In genomic region chrX:17441965-17442364, GRCh38 we compare ENCODE assay signal across 17 cellular contexts.
DNase-seq lines count a peak whose midpoint lies in the region; ATAC-seq and TF ChIP-seq lines count a peak whose summit lies in the region.
"Had no signal": no experiment of that assay in that cellular context is flagged by ENCODE, and none has a peak within 500 bp of the region (broad histone marks: within the 10 kb centered on the region; RNA-seq: fewer than 3 reads in every experiment).

No MANE protein-coding gene starts in this region.

- ATAC-seq in IMR-90 (ENCODE audit: low read depth), result peak; percentile 74
- ATAC-seq in psoas muscle, result no peak
- ATAC-seq: gastroesophageal sphincter, right cardiac atrium, T-helper 17 cell had no signal

- in situ Hi-C loops in IMR-90 (cut with MboI; ENCODE audit: low sequenced_read_pairs), result no loop called here
- in situ Hi-C loops in brain microvascular endothelial cell (cut with HindIII; ENCODE audit: low pct_ligation_motif_present, low sequenced_read_pairs), result no loop called here

- TF ChIP-seq CTCF in IMR-90 (conservative IDR thresholded peaks at IDR 0.05; ENCODE audit: low read depth, low read length), result no peak
- TF ChIP-seq CTCF in brain microvascular endothelial cell (IDR thresholded peaks at IDR 0.05; ENCODE audit: low read depth, low read length, missing control alignments), result no peak
- no peak for TF ChIP-seq CTCF in psoas muscle (IDR thresholded peaks at IDR 0.05)

- intact Hi-C loops in IMR-90 (cut with micrococcal nuclease) (no loop called here), psoas muscle (cut with DNase I) (no loop called here)

- no peak overlapping the region for H4K5ac ChIP-seq in IMR-90 (ENCODE audit: low read depth, low read length)

- DNase-seq in EH (ENCODE audit: low read depth) (peak; percentile 62), IMR-90 (peak; percentile 74), brain microvascular endothelial cell (peak; percentile 6), non-pigmented ciliary epithelial cell (ENCODE audit: low read depth) (peak; percentile 37), psoas muscle (no peak), NCI-H146 treated with DMSO at 0.1 percent for 48 hours (lab: John Stamatoyannopoulos, UW; ENCODE audit: unreplicated experiment) (no peak), COLO668 (lab: John Stamatoyannopoulos, UW; ENCODE audit: unreplicated experiment) (no peak)
- DNase-seq: activated CD4-positive, CD25-positive, alpha-beta regulatory T cell; caudate nucleus; CD4-positive, alpha-beta T cell; DND-41; effector CD4-positive, alpha-beta T cell; NCI-H2107; nephron progenitor cell; right cardiac atrium; T-helper 17 cell had no signal

- 0 out of 2 replicates have a peak, but pooled peaks cover 4% of the 10 kb centered on the region for H3K27me3 ChIP-seq in IMR-90 (ENCODE audit: control insufficient read depth, insufficient read depth, low read length)
- no peaks in the 10 kb centered on the region for H3K27me3 ChIP-seq in brain microvascular endothelial cell (replicated peaks)
- H3K27me3 ChIP-seq in psoas muscle (ENCODE audit: insufficient read depth in 3 of 3, low read length in 2 of 3), result peaks cover 0 to 8% (median 0%) of the 10 kb centered on the region in 3 donors
- H3K27me3 ChIP-seq: gastroesophageal sphincter had no signal

- H2BK5ac ChIP-seq in IMR-90 (ENCODE audit: low read depth, low read length, poor library complexity, severe bottlenecking), result no peak overlapping the region

- no TSS peak for BruUV-seq in IMR-90 (replicated peaks; lab: Mats Ljungman, UMichigan)

- H3K36me3 ChIP-seq in IMR-90 (ENCODE audit: control insufficient read depth, insufficient read depth, low read length) (no peaks in the 10 kb centered on the region), brain microvascular endothelial cell (replicated peaks) (no peaks in the 10 kb centered on the region), psoas muscle (ENCODE audit: insufficient read depth in 1 of 2, low read depth in 1 of 2) (no peaks in the 10 kb centered on the region)
- H3K36me3 ChIP-seq: gastroesophageal sphincter had no signal

- peaks cover 4% of the 10 kb centered on the region; the same call in 1 of the 2 replicates for H3K4me1 ChIP-seq in IMR-90 (ENCODE audit: control insufficient read depth, insufficient read depth, low read length)
- no peaks in the 10 kb centered on the region for H3K4me1 ChIP-seq in psoas muscle
- H3K4me1 ChIP-seq: gastroesophageal sphincter had no signal

- H3K14ac ChIP-seq in IMR-90 (replicated peaks; ENCODE audit: low read depth, low read length), result no peak overlapping the region

- no peak overlapping the region for H3K56ac ChIP-seq in IMR-90 (ENCODE audit: extremely low read depth, insufficient read depth, low read length)

- no peak for TF ChIP-seq RAD21 in IMR-90 (IDR thresholded peaks at IDR 0.05; ENCODE audit: low read length)

- CTCF ChIA-PET in IMR-90 (lab: Yijun Ruan, JAX), result no interaction called here

- TF ChIP-seq POLR2A in IMR-90 (IDR thresholded peaks at IDR 0.05; ENCODE audit: low read depth, low read length), result no peak

- no peaks in the 10 kb centered on the region for H3K79me1 ChIP-seq in IMR-90 (ENCODE audit: low read depth in 1 of 2, low read length in 2 of 2)

- H2AK9ac ChIP-seq in IMR-90 (replicated peaks; ENCODE audit: low read depth, low read length, poor library complexity), result no peak overlapping the region

- H2BK15ac ChIP-seq in IMR-90 (ENCODE audit: low read depth, low read length), result no peak overlapping the region

- no peak overlapping the region for H4K91ac ChIP-seq in IMR-90 (ENCODE audit: insufficient read depth, low read depth, low read length)

- H2BK20ac ChIP-seq in IMR-90 (ENCODE audit: low read depth, low read length), result no peak overlapping the region

- H3K9me3 ChIP-seq in IMR-90 (ENCODE audit: control insufficient read depth, insufficient read depth, low read length) (no peaks in the 10 kb centered on the region), psoas muscle (no peaks in the 10 kb centered on the region)
- H3K9me3 ChIP-seq: gastroesophageal sphincter had no signal

- H3K4me2 ChIP-seq in IMR-90 (ENCODE audit: low read depth, low read length), result no peak overlapping the region

- H3K9ac ChIP-seq in IMR-90 (ENCODE audit: low read depth, low read length), result no peak overlapping the region

- H3K4me3 ChIP-seq in IMR-90 (ENCODE audit: insufficient read depth, low read depth, low read length), result no peak overlapping the region
- no peak overlapping the region for H3K4me3 ChIP-seq in brain microvascular endothelial cell (ENCODE audit: low read depth, low read length)
- H3K4me3 ChIP-seq in psoas muscle, result no peak overlapping the region
- H3K4me3 ChIP-seq: gastroesophageal sphincter had no signal

- H2AK5ac ChIP-seq in IMR-90 (ENCODE audit: low read depth, low read length), result no peak overlapping the region

- no peak overlapping the region for H3K18ac ChIP-seq in IMR-90 (ENCODE audit: low read depth, low read length)

- H4K20me1 ChIP-seq in IMR-90 (ENCODE audit: insufficient read depth, low read length), result no peaks in the 10 kb centered on the region

- H3K9me1 ChIP-seq in IMR-90 (ENCODE audit: insufficient read depth, low read length), result 0 out of 2 replicates have a peak, but pooled peaks cover 2% of the 10 kb centered on the region

- H4K8ac ChIP-seq in IMR-90 (ENCODE audit: low read depth in 2 of 2, low read length in 2 of 2), result no peak overlapping the region

- H3K27ac ChIP-seq in IMR-90 (ENCODE audit: insufficient read depth, low read length) (no peak overlapping the region), brain microvascular endothelial cell (peak overlapping the region; percentile 29), psoas muscle (no peak overlapping the region)
- H3K27ac ChIP-seq: gastroesophageal sphincter had no signal

- no peak overlapping the region for H3K4ac ChIP-seq in IMR-90 (ENCODE audit: low read depth, low read length)

- no peak overlapping the region for H2AFZ ChIP-seq in IMR-90 (replicated peaks; ENCODE audit: low read length, poor library complexity)

- no peak overlapping the region for H2BK120ac ChIP-seq in IMR-90 (ENCODE audit: low read depth, low read length)

- POLR2A ChIA-PET in IMR-90 (lab: Charles Lee; ENCODE audit: unreplicated experiment), result no interaction called here

- dilution Hi-C loops in IMR-90 (cut with HindIII; ENCODE audit: low sequenced_read_pairs, unreplicated experiment), result no loop called here

- no peak overlapping the region for H3K23ac ChIP-seq in IMR-90 (ENCODE audit: low read depth, low read length)

TF ChIP-seq in IMR-90, 13 proteins besides CTCF, POLR2A, EP300 and RAD21:
- TF ChIP-seq, protein P1, sequence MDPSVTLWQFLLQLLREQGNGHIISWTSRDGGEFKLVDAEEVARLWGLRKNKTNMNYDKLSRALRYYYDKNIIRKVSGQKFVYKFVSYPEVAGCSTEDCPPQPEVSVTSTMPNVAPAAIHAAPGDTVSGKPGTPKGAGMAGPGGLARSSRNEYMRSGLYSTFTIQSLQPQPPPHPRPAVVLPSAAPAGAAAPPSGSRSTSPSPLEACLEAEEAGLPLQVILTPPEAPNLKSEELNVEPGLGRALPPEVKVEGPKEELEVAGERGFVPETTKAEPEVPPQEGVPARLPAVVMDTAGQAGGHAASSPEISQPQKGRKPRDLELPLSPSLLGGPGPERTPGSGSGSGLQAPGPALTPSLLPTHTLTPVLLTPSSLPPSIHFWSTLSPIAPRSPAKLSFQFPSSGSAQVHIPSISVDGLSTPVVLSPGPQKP (IDR thresholded peaks at IDR 0.05; ENCODE audit: borderline replicate concordance, low read depth, low read length), result no peak
- TF ChIP-seq MAFK (IDR thresholded peaks at IDR 0.05; ENCODE audit: low read depth, low read length) (peak; percentile 5; the same call in 1 of the 2 replicates), FOS (IDR thresholded peaks at IDR 0.05; ENCODE audit: low read depth, low read length) (0 out of 2 replicates have a peak, but pooled peaks have one; percentile 6)

Comparison
In these comparisons a context has a peak if more than half of its experiments do, and no peak if none do; other contexts are left out.
1. DNase-seq: peak in EH (single experiment), IMR-90 (single experiment), brain microvascular endothelial cell (single experiment) and non-pigmented ciliary epithelial cell (single experiment); none in psoas muscle (0 of 2), NCI-H146 treated with DMSO at 0.1 percent for 48 hours (single experiment) and COLO668 (single experiment).